8 cellular contexts compared by ENCODE assay signal in the genomic region with DNA sequence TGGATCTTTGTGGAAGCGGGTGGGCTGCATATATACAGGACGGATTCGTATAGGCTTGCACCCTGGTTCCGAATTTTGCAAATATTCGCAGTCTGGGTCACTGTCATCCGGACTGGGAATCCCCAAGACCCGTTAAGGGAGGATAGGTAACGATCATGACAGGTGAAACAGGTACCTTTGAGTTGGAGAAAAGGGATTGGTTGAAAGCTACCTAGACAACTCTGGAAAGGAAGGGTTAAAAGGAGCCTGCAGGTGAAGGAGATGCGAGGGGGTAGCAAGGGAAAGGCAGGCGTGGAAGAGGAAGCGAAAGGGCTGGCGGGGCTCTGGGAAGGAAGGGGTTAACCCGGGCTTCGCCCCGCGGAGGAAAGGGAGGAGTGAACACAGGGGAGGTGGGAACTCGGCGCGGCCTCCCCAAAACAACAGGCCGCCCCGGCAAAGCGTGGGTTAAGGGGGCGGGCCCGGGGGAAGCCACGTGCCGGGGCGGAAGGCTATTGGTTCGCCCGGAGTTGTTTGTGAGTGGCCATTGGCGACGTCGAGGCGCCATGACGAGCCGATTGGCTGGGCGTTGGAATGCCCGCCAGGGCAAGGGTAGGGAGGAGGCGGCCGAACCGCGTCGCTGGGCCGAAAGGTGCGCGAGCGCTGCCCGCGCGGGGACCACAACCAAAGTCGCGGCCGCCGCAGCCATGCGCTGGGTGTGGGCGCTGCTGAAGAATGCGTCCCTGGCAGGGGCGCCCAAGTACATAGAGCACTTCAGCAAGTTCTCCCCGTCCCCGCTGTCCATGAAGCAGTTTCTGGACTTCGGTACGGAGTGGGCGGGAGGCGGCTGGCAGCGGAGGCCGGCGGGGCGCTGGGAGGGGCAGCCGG. TPM values are rescaled to one million over a fixed set of nuclear protein-coding genes. Genes with fewer than 3 reads are reported as not detected.
DNase-seq lines count a peak whose midpoint lies in the region; ATAC-seq and TF ChIP-seq lines count a peak whose summit lies in the region.

A gene (plus strand): TSS at position 599 of the 864 bp plus-strand sequence. CDS start 85 bp downstream, at position 684.

- POLR2A ChIA-PET in activated CD4-positive, alpha-beta T cell treated with anti-CD3 and anti-CD28 coated beads for 36 hours (lab: Charles Lee): interaction anchor here (0.7 to 1.3 kb wide), 3 partner anchors 22 to 39 kb away, joined by 4 read pairs; no protein-coding TSS in a partner anchor

- peak within 1 kb of the TSS; percentile 87 for H3K4me3 ChIP-seq in kidney epithelial cell (ENCODE audit: low read depth, low read length)

- intact Hi-C loops in activated CD4-positive, alpha-beta T cell treated with anti-CD3 and anti-CD28 coated beads for 36 hours (cut with DNase I, micrococcal nuclease): loop anchor here (1.0 to 10.0 kb wide), 17 partner anchors 36 to 680 kb away; a partner anchor contains a TSS

- H3K27me3 Mint-ChIP-seq in activated CD4-positive, alpha-beta T cell treated with anti-CD3 and anti-CD28 coated beads for 36 hours: no peaks in the 10 kb centered on the region
- no peaks in the 10 kb centered on the region for H3K27me3 Mint-ChIP-seq in chondrocyte (ENCODE audit: low read depth)

- H3K4me3 Mint-ChIP-seq in activated CD4-positive, alpha-beta T cell treated with anti-CD3 and anti-CD28 coated beads for 36 hours: peak within 1 kb of the TSS; percentile 84
- H3K4me3 Mint-ChIP-seq in chondrocyte (ENCODE audit: unreplicated experiment): peak within 1 kb of the TSS; percentile 94

- H3K4me1 Mint-ChIP-seq in activated CD4-positive, alpha-beta T cell treated with anti-CD3 and anti-CD28 coated beads for 36 hours: peaks cover 19% of the 10 kb centered on the region
- peaks cover 29% of the 10 kb centered on the region for H3K4me1 Mint-ChIP-seq in chondrocyte (ENCODE audit: low read depth)

- peak; percentile 97 for DNase-seq in Ammon's horn (ENCODE audit: low spot score)
- peak; percentile 98 for DNase-seq in GM19238 (ENCODE audit: insufficient read length, low spot score)
- peak; percentile 96 for DNase-seq in NCI-H510A (lab: John Stamatoyannopoulos, UW)
- DNase-seq in activated CD4-positive, alpha-beta T cell treated with anti-CD3 and anti-CD28 coated beads for 36 hours: peak; percentile 97
- DNase-seq in chondrocyte (ENCODE audit: low spot score): peak; percentile 98
- peak; percentile 69 for DNase-seq in kidney epithelial cell (ENCODE audit: low read depth)
- DNase-seq in stimulated activated CD4-positive, alpha-beta T cell treated with anti-CD3 and anti-CD28 coated beads, Interleukin-15, amount 100 ng/mL, for 24 hours: peak; percentile 97

- no peaks in the 10 kb centered on the region for H3K36me3 Mint-ChIP-seq in activated CD4-positive, alpha-beta T cell treated with anti-CD3 and anti-CD28 coated beads for 36 hours (ENCODE audit: low read depth)
- H3K36me3 Mint-ChIP-seq in chondrocyte (ENCODE audit: low read depth): peaks cover 9% of the 10 kb centered on the region

- H3K27ac Mint-ChIP-seq in activated CD4-positive, alpha-beta T cell treated with anti-CD3 and anti-CD28 coated beads for 36 hours: peak within 1 kb of the TSS; percentile 91
- peak within 1 kb of the TSS; percentile 94 for H3K27ac Mint-ChIP-seq in chondrocyte (ENCODE audit: unreplicated experiment)

- ATAC-seq in HG03439 (IDR thresholded peaks at IDR 0.05; ENCODE audit: unreplicated experiment): peak; percentile 88
- peak; percentile 93 for ATAC-seq in activated CD4-positive, alpha-beta T cell treated with anti-CD3 and anti-CD28 coated beads for 36 hours

- H3K36me3 ChIP-seq in kidney epithelial cell (ENCODE audit: control insufficient read depth, insufficient read depth, low read length): peaks cover 5% of the 10 kb centered on the region

- no peaks in the 10 kb centered on the region for H3K9me3 Mint-ChIP-seq in activated CD4-positive, alpha-beta T cell treated with anti-CD3 and anti-CD28 coated beads for 36 hours (ENCODE audit: low read depth)
- no peaks in the 10 kb centered on the region for H3K9me3 Mint-ChIP-seq in chondrocyte (ENCODE audit: low read depth)

- no peak for TF ChIP-seq CTCF in chondrocyte (IDR thresholded peaks at IDR 0.05)
- TF ChIP-seq CTCF in kidney epithelial cell (IDR thresholded peaks at IDR 0.05; ENCODE audit: insufficient read depth, low read length, poor library complexity, severe bottlenecking): no peak

- no peaks in the 10 kb centered on the region for H3K27me3 ChIP-seq in kidney epithelial cell (ENCODE audit: control insufficient read depth, insufficient read depth, low read length)

- CTCF ChIA-PET in activated CD4-positive, alpha-beta T cell treated with anti-CD3 and anti-CD28 coated beads for 36 hours (lab: Charles Lee): interaction anchor here (0.6 to 5.7 kb wide), 53 partner anchors 9 to 537 kb away, joined by 3 to 43 read pairs (median 6); a partner anchor contains a TSS

RNA-seq across cellular contexts. Expression of the gene that starts here (rescaled TPM):
- total RNA-seq in activated CD4-positive, alpha-beta T cell treated with anti-CD3 and anti-CD28 coated beads for 36 hours: 10 to 100 TPM in 1 of 2 experiments, 1 to 10 TPM in 1; 9.8 to 16.2 TPM
- 28.9 to 38.0 TPM (median 31.1 TPM) in 3 replicates for total RNA-seq in chondrocyte
- 12.7 and 14.5 TPM in 2 replicates for total RNA-seq in kidney epithelial cell

Comparison
In these comparisons a context has a peak if more than half of its experiments do, and no peak if none do; other contexts are left out.
1. Peak in every context shown above with its lines: DNase-seq, ATAC-seq and H3K4me3 ChIP-seq.